In genomic region chr12:112559784-112560183, GRCh38 we compare ENCODE assay signal across 1 cellular context.
TF ChIP-seq lines count a peak whose summit lies in the region.

No MANE protein-coding gene starts in this region.

TF ChIP-seq in HepG2, 621 proteins besides CTCF, POLR2A, EP300 and RAD21 (continued from another document):
- TF ChIP-seq PITX1 (CRISPR knock-in tag; IDR thresholded peaks at IDR 0.05) (no peak), HHEX (CRISPR knock-in tag; IDR thresholded peaks at IDR 0.05) (no peak), ESRRA (CRISPR knock-in tag; IDR thresholded peaks at IDR 0.05; ENCODE audit: low read depth) (no peak), ZNF775 (CRISPR knock-in tag; IDR thresholded peaks at IDR 0.05; ENCODE audit: borderline replicate concordance) (no peak), ZNF34 (CRISPR knock-in tag; IDR thresholded peaks at IDR 0.05; ENCODE audit: borderline replicate concordance) (no peak), RCOR2 (CRISPR knock-in tag; IDR thresholded peaks at IDR 0.05) (no peak)
TF ChIP-seq in HepG2: peak in this region for 0.
